Comparison of ENCODE assay signal across 12 cellular contexts in genomic region chr1:172837816-172838680, GRCh38.
A peak's percentile ranks its signal among the peaks of the same experiment; 100 is the strongest.
DNase-seq lines count a peak whose midpoint lies in the region; ATAC-seq, FAIRE-seq and TF ChIP-seq lines count a peak whose summit lies in the region.
"Had no signal": no experiment of that assay in that cellular context is flagged by ENCODE, and none has a peak within 500 bp of the region (broad histone marks: within the 10 kb centered on the region; RNA-seq: fewer than 3 reads in every experiment).

No MANE protein-coding gene starts in this region.

- no peaks in the 10 kb centered on the region for H3K36me3 Mint-ChIP-seq in activated T-helper 17 cell treated with anti-CD3 and anti-CD28 coated beads, Interleukin-2, amount 50 U/mL, for 72 hours (ENCODE audit: low read depth)
- no peaks in the 10 kb centered on the region for H3K36me3 Mint-ChIP-seq in immature natural killer cell

- peaks cover 14% of the 10 kb centered on the region for H3K27me3 Mint-ChIP-seq in activated T-helper 17 cell treated with anti-CD3 and anti-CD28 coated beads, Interleukin-2, amount 50 U/mL, for 72 hours
- H3K27me3 Mint-ChIP-seq in immature natural killer cell (ENCODE audit: low read depth in 3 of 3): peaks cover 2 to 3% (median 2%) of the 10 kb centered on the region in 3 donors

- TF ChIP-seq CTCF in D721Med (IDR thresholded peaks at IDR 0.05; ENCODE audit: insufficient read depth, missing control alignments) (no peak), GM10266 (IDR thresholded peaks at IDR 0.05; ENCODE audit: control insufficient read depth, insufficient read depth, low read depth, missing control alignments) (no peak)

- DNase-seq in D721Med (ENCODE audit: insufficient read length, low spot score) (no peak), immature natural killer cell (peak; percentile 35 to 46 (median 44)), GM10266 (ENCODE audit: extremely low spot score) (no peak), T-helper 9 cell (no peak)
- DNase-seq: dorsolateral prefrontal cortex, KBM-7, sigmoid colon had no signal

- H3K27ac Mint-ChIP-seq in activated T-helper 17 cell treated with anti-CD3 and anti-CD28 coated beads, Interleukin-2, amount 50 U/mL, for 72 hours: peak overlapping the region; percentile 18
- peak overlapping the region in 1 of 6 donors; percentile 9 for H3K27ac Mint-ChIP-seq in immature natural killer cell

- ATAC-seq in HG02610 (IDR thresholded peaks at IDR 0.05; ENCODE audit: unreplicated experiment) (peak; percentile 89), HG03354 (IDR thresholded peaks at IDR 0.05; ENCODE audit: poor library complexity, severe bottlenecking, unreplicated experiment) (no peak), HG03457 (IDR thresholded peaks at IDR 0.05; ENCODE audit: unreplicated experiment) (no peak)
- ATAC-seq in activated T-helper 17 cell treated with anti-CD3 and anti-CD28 coated beads, Interleukin-2, amount 50 U/mL, for 72 hours (replicated peaks): peak; percentile 97

- peaks cover 27% of the 10 kb centered on the region for H3K4me1 Mint-ChIP-seq in activated T-helper 17 cell treated with anti-CD3 and anti-CD28 coated beads, Interleukin-2, amount 50 U/mL, for 72 hours
- H3K4me1 Mint-ChIP-seq in immature natural killer cell: peaks cover 10 to 17% of the 10 kb centered on the region in 2 donors

- no peaks in the 10 kb centered on the region for H3K9me3 Mint-ChIP-seq in activated T-helper 17 cell treated with anti-CD3 and anti-CD28 coated beads, Interleukin-2, amount 50 U/mL, for 72 hours
- H3K9me3 Mint-ChIP-seq in immature natural killer cell: no peaks in the 10 kb centered on the region

- FAIRE-seq in D721Med (lab: Jason Lieb, UNC): peak; percentile 25
- FAIRE-seq: GM18507 had no signal

- H3K4me3 Mint-ChIP-seq in activated T-helper 17 cell treated with anti-CD3 and anti-CD28 coated beads, Interleukin-2, amount 50 U/mL, for 72 hours: peak overlapping the region; percentile 41
- H3K4me3 Mint-ChIP-seq in immature natural killer cell: no peak overlapping the region

Comparison
In these comparisons a context has a peak if more than half of its experiments do, and no peak if none do; other contexts are left out.
1. DNase-seq: peak in immature natural killer cell (3 of 3); none in D721Med (single experiment), GM10266 (single experiment) and T-helper 9 cell (single experiment).
2. ATAC-seq: peak in HG02610 (single experiment) and activated T-helper 17 cell treated with anti-CD3 and anti-CD28 coated beads, Interleukin-2, amount 50 U/mL, for 72 hours (single experiment); none in HG03354 (single experiment) and HG03457 (single experiment).